Comparison of ENCODE assay signal across 9 cellular contexts in genomic region chr6:121830759-121831158, GRCh38.
"Had no signal": no experiment of that assay in that cellular context is flagged by ENCODE, and none has a peak within 500 bp of the region (broad histone marks: within the 10 kb centered on the region; RNA-seq: fewer than 3 reads in every experiment).

No MANE protein-coding gene starts in this region.

- H3K4me1 ChIP-seq: left lung had no signal

- H3K4me3 ChIP-seq: cardiac muscle cell, left lung had no signal

- H3K9me3 ChIP-seq: left lung had no signal

- ATAC-seq: left lung; stimulated activated naive CD8-positive, alpha-beta T cell treated with anti-CD3 and anti-CD28 coated beads, Interleukin-15, Interleukin-2, amounts not matched to agents 100 U/mL and 50 U/mL, for 24 hours had no signal

- H3K27me3 ChIP-seq: cardiac muscle cell, left lung had no signal

- DNase-seq: activated CD4-positive, alpha-beta memory T cell treated with anti-CD3 and anti-CD28 coated beads for 36 hours; activated T-cell treated with anti-CD3 and anti-CD28 coated beads, Interleukin-2, amount 50 U/mL, for 48 hours; glutamatergic neuron; left lung; naive B cell; stimulated activated CD4-positive, alpha-beta T cell treated with anti-CD3 and anti-CD28 coated beads, Interleukin-4, amount 100 ng/mL, for 1 hour; stimulated activated CD8-positive, alpha-beta memory T cell treated with anti-CD3 and anti-CD28 coated beads, Interleukin-4, amount 100 ng/mL, for 48 hours; stimulated activated naive CD8-positive, alpha-beta T cell treated with anti-CD3 and anti-CD28 coated beads, Interleukin-15, Interleukin-2, amounts not matched to agents 100 U/mL and 50 U/mL, for 24 hours had no signal

- H3K27ac ChIP-seq: cardiac muscle cell, left lung had no signal

- H3K36me3 ChIP-seq: cardiac muscle cell, left lung had no signal
